In genomic region chr1:6447818-6448748, GRCh38 we compare ENCODE assay signal across 8 cellular contexts. TPM values are rescaled to one million over a fixed set of nuclear protein-coding genes. Genes with fewer than 3 reads are reported as not detected.
DNase-seq lines count a peak whose midpoint lies in the region; ATAC-seq, FAIRE-seq and TF ChIP-seq lines count a peak whose summit lies in the region.

No MANE protein-coding gene starts in this region.

- TF ChIP-seq CTCF in DOHH2 (IDR thresholded peaks at IDR 0.05; ENCODE audit: low read depth, low read length, poor library complexity, severe bottlenecking) (no peak), astrocyte (IDR thresholded peaks at IDR 0.05; ENCODE audit: insufficient read depth, low read depth, low read length) (no peak), mesothelial cell of epicardium (IDR thresholded peaks at IDR 0.05; ENCODE audit: unreplicated experiment) (no peak)

- peak overlapping the region; percentile 42 for H3K4me3 ChIP-seq in DOHH2 (ENCODE audit: low read length)
- no peak overlapping the region for H3K4me3 ChIP-seq in astrocyte (ENCODE audit: insufficient read depth, low read depth, low read length)

- H3K9ac ChIP-seq in astrocyte (ENCODE audit: low read length): no peak overlapping the region

- H3K27me3 Mint-ChIP-seq in astrocyte (ENCODE audit: low read depth, unreplicated experiment) (peaks cover 41% of the 10 kb centered on the region), mesothelial cell of epicardium (ENCODE audit: low read depth) (peaks cover 61% of the 10 kb centered on the region)

- H4K20me1 ChIP-seq in DOHH2 (ENCODE audit: control insufficient read depth, insufficient read depth, low read depth, low read length): peaks cover 4% of the 10 kb centered on the region; the same call in 1 of the 2 replicates
- no peaks in the 10 kb centered on the region for H4K20me1 ChIP-seq in astrocyte (ENCODE audit: insufficient read depth, low read length)

- peak; percentile 56 to 81 for DNase-seq in NCI-H2081 (lab: John Stamatoyannopoulos, UW)
- DNase-seq in astrocyte (ENCODE audit: low read depth): no peak
- no peak for DNase-seq in mesothelial cell of epicardium (ENCODE audit: low spot score in 2 of 2, unreplicated experiment in 2 of 2)
- no peak for DNase-seq in T1000 (lab: John Stamatoyannopoulos, UW)
- DNase-seq in OCI-M2 (lab: John Stamatoyannopoulos, UW; ENCODE audit: unreplicated experiment): no peak
- no peak for DNase-seq in inferior parietal cortex (ENCODE audit: extremely low spot score)

- H3K27me3 ChIP-seq in DOHH2 (ENCODE audit: control insufficient read depth, low read length) (peaks cover 39% of the 10 kb centered on the region), astrocyte (ENCODE audit: insufficient read depth, low read length) (peaks cover 31% of the 10 kb centered on the region)

- H3K36me3 ChIP-seq in DOHH2 (ENCODE audit: control insufficient read depth, low read length) (no peaks in the 10 kb centered on the region), astrocyte (ENCODE audit: insufficient read depth, low read length) (no peaks in the 10 kb centered on the region)

- no peak overlapping the region for H3K27ac Mint-ChIP-seq in astrocyte (ENCODE audit: unreplicated experiment)
- H3K27ac Mint-ChIP-seq in mesothelial cell of epicardium: no peak overlapping the region

- peaks cover 2% of the 10 kb centered on the region for H3K9me3 Mint-ChIP-seq in astrocyte (ENCODE audit: unreplicated experiment)
- no peaks in the 10 kb centered on the region for H3K9me3 Mint-ChIP-seq in mesothelial cell of epicardium

- H3K4me2 ChIP-seq in DOHH2 (ENCODE audit: low read length) (peak overlapping the region; percentile 40), astrocyte (ENCODE audit: low read length) (peak overlapping the region; percentile 11)

- H3K4me1 ChIP-seq in DOHH2 (ENCODE audit: control insufficient read depth, low read length): peaks cover 13% of the 10 kb centered on the region
- no peaks in the 10 kb centered on the region for H3K4me1 ChIP-seq in astrocyte (ENCODE audit: insufficient read depth, low read length)

- H3K9me3 ChIP-seq in DOHH2 (ENCODE audit: control insufficient read depth, insufficient read depth, low read length): no peaks in the 10 kb centered on the region
- H3K9me3 ChIP-seq in astrocyte (ENCODE audit: insufficient read depth, low read depth, low read length): no peaks in the 10 kb centered on the region

- H3K4me3 Mint-ChIP-seq in astrocyte (ENCODE audit: unreplicated experiment): no peak overlapping the region
- H3K4me3 Mint-ChIP-seq in mesothelial cell of epicardium: peak overlapping the region; percentile 49

- no peak overlapping the region for H3K27ac ChIP-seq in DOHH2 (ENCODE audit: low read depth, low read length)
- no peak overlapping the region for H3K27ac ChIP-seq in astrocyte (ENCODE audit: low read depth, low read length)

- H3K36me3 Mint-ChIP-seq in astrocyte (ENCODE audit: low read depth, unreplicated experiment) (peaks cover 4% of the 10 kb centered on the region), mesothelial cell of epicardium (no peaks in the 10 kb centered on the region)

- no peak for ATAC-seq in HG03039 (IDR thresholded peaks at IDR 0.05; ENCODE audit: unreplicated experiment)

- H2AFZ ChIP-seq in astrocyte (ENCODE audit: low read depth, low read length): no peak overlapping the region

- H3K79me2 ChIP-seq in DOHH2 (ENCODE audit: control insufficient read depth, low read length) (no peaks in the 10 kb centered on the region), astrocyte (ENCODE audit: insufficient read depth, low read length) (no peaks in the 10 kb centered on the region)

- no peaks in the 10 kb centered on the region for H3F3A ChIP-seq in DOHH2 (ENCODE audit: control insufficient read depth, insufficient read depth)

- H3K4me1 Mint-ChIP-seq in astrocyte (ENCODE audit: low read depth, unreplicated experiment) (no peaks in the 10 kb centered on the region), mesothelial cell of epicardium (peaks cover 12% of the 10 kb centered on the region)

- no peaks in the 10 kb centered on the region for H3K9me2 ChIP-seq in DOHH2 (replicated peaks; ENCODE audit: control insufficient read depth, low read length)

- FAIRE-seq in astrocyte (lab: Jason Lieb, UNC): no peak

RNA-seq across cellular contexts. Expression of gene TNFRSF25, which starts 17.9 kb away (rescaled TPM):
- total RNA-seq in astrocyte: 16.5 and 18.8 TPM in 2 replicates
- total RNA-seq in mesothelial cell of epicardium: 38.9 to 41.6 TPM (median 39.4 TPM) in 3 replicates

RNA-seq across cellular contexts. Expression of gene ESPN, which starts 23.5 kb away (rescaled TPM):
- total RNA-seq in astrocyte: 0.66 and 0.96 TPM in 2 replicates
- total RNA-seq in mesothelial cell of epicardium: 1.2 to 1.6 TPM (median 1.4 TPM) in 3 replicates

RNA-seq across cellular contexts. Expression of gene HES2, which starts 28.4 kb away (rescaled TPM):
- 0.94 and 3.0 TPM in 2 replicates for total RNA-seq in astrocyte
- total RNA-seq in mesothelial cell of epicardium: 0.90 to 1.1 TPM (median 0.98 TPM) in 3 replicates

RNA-seq across cellular contexts. Expression of gene PLEKHG5, which starts 43.4 kb away (rescaled TPM):
- 23.0 and 25.1 TPM in 2 replicates for total RNA-seq in astrocyte
- 49.3 to 51.2 TPM (median 50.7 TPM) in 3 replicates for total RNA-seq in mesothelial cell of epicardium

RNA-seq across cellular contexts. Expression of gene ACOT7, which starts 54.5 kb away (rescaled TPM):
- total RNA-seq in astrocyte: 75.6 and 91.1 TPM in 2 replicates
- 17.4 to 21.3 TPM (median 20.3 TPM) in 3 replicates for total RNA-seq in mesothelial cell of epicardium

Comparison
In these comparisons a context has a peak if more than half of its experiments do, and no peak if none do; other contexts are left out.
1. DNase-seq: peak in NCI-H2081 (2 of 2); none in astrocyte (single experiment), mesothelial cell of epicardium (0 of 2), T1000 (single experiment), OCI-M2 (single experiment) and inferior parietal cortex (single experiment).